In the genomic region with DNA sequence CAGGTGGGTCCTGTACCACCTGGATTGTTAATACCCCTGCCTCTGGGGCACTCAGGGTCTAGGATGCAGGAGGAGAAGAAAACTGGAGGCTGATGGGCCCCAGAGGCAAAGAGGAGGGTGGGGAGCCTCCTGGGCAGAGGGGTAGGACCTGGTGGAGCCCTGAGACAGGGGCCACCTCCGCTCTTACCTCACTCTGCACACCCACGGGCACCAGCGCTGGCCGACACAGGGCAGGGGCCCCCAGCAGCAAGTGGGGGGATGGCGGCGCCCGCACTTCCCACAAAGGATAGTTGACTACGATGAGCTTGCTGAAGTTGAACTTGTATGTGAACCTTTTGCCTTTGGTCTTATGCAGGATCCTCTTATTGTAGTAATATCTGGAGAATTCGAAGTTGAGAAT, we compare ENCODE assay signal across 1 cellular context.
TF ChIP-seq lines count a peak whose summit lies in the region.

No MANE protein-coding gene starts in this region.

TF ChIP-seq in GM23338, 12 proteins besides CTCF, POLR2A, EP300 and RAD21 (continued from another document):
- TF ChIP-seq, protein P1, sequence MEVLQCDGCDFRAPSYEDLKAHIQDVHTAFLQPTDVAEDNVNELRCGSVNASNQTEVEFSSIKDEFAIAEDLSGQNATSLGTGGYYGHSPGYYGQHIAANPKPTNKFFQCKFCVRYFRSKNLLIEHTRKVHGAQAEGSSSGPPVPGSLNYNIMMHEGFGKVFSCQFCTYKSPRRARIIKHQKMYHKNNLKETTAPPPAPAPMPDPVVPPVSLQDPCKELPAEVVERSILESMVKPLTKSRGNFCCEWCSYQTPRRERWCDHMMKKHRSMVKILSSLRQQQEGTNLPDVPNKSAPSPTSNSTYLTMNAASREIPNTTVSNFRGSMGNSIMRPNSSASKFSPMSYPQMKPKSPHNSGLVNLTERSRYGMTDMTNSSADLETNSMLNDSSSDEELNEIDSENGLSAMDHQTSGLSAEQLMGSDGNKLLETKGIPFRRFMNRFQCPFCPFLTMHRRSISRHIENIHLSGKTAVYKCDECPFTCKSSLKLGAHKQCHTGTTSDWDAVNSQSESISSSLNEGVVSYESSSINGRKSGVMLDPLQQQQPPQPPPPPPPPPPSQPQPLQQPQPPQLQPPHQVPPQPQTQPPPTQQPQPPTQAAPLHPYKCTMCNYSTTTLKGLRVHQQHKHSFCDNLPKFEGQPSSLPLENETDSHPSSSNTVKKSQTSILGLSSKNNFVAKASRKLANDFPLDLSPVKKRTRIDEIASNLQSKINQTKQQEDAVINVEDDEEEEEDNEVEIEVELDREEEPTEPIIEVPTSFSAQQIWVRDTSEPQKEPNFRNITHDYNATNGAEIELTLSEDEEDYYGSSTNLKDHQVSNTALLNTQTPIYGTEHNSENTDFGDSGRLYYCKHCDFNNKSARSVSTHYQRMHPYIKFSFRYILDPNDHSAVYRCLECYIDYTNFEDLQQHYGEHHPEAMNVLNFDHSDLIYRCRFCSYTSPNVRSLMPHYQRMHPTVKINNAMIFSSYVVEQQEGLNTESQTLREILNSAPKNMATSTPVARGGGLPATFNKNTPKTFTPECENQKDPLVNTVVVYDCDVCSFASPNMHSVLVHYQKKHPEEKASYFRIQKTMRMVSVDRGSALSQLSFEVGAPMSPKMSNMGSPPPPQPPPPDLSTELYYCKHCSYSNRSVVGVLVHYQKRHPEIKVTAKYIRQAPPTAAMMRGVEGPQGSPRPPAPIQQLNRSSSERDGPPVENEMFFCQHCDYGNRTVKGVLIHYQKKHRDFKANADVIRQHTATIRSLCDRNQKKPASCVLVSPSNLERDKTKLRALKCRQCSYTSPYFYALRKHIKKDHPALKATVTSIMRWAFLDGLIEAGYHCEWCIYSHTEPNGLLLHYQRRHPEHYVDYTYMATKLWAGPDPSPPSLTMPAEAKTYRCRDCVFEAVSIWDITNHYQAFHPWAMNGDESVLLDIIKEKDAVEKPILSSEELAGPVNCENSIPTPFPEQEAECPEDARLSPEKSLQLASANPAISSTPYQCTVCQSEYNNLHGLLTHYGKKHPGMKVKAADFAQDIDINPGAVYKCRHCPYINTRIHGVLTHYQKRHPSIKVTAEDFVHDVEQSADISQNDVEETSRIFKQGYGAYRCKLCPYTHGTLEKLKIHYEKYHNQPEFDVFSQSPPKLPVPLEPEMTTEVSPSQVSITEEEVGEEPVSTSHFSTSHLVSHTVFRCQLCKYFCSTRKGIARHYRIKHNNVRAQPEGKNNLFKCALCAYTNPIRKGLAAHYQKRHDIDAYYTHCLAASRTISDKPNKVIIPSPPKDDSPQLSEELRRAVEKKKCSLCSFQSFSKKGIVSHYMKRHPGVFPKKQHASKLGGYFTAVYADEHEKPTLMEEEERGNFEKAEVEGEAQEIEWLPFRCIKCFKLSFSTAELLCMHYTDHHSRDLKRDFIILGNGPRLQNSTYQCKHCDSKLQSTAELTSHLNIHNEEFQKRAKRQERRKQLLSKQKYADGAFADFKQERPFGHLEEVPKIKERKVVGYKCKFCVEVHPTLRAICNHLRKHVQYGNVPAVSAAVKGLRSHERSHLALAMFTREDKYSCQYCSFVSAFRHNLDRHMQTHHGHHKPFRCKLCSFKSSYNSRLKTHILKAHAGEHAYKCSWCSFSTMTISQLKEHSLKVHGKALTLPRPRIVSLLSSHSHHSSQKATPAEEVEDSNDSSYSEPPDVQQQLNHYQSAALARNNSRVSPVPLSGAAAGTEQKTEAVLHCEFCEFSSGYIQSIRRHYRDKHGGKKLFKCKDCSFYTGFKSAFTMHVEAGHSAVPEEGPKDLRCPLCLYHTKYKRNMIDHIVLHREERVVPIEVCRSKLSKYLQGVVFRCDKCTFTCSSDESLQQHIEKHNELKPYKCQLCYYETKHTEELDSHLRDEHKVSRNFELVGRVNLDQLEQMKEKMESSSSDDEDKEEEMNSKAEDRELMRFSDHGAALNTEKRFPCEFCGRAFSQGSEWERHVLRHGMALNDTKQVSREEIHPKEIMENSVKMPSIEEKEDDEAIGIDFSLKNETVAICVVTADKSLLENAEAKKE (CRISPR knock-in tag; IDR thresholded peaks at IDR 0.05): no peak
- TF ChIP-seq, protein P2, sequence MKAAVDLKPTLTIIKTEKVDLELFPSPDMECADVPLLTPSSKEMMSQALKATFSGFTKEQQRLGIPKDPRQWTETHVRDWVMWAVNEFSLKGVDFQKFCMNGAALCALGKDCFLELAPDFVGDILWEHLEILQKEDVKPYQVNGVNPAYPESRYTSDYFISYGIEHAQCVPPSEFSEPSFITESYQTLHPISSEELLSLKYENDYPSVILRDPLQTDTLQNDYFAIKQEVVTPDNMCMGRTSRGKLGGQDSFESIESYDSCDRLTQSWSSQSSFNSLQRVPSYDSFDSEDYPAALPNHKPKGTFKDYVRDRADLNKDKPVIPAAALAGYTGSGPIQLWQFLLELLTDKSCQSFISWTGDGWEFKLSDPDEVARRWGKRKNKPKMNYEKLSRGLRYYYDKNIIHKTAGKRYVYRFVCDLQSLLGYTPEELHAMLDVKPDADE (IDR thresholded peaks at IDR 0.05): no peak
- no peak for TF ChIP-seq REST (IDR thresholded peaks at IDR 0.05; ENCODE audit: unreplicated experiment)
TF ChIP-seq in GM23338: peak in this region for 0.
